8 cellular contexts compared by ENCODE assay signal in the genomic region with DNA sequence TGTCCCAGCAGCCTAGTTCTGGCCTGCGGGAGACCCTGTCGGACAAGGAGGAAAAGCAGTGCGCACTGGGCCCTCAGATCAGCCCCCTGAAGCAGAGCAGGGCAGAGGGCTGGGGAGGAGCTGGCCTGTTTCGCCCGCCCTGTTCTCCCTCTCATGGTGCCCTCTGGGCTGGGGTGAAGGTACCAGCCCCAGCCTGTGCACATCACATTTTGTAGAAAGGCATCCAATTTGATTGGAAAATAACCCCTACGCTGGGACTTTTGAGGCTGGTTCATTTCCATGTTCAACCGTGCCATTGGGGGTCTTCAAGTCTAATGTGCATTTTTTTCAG. TPM values are rescaled to one million over a fixed set of nuclear protein-coding genes. Genes with fewer than 3 reads are reported as not detected.
DNase-seq lines count a peak whose midpoint lies in the region; ATAC-seq and TF ChIP-seq lines count a peak whose summit lies in the region.

No MANE protein-coding gene starts in this region.

- TF ChIP-seq RAD21 in liver (IDR thresholded peaks at IDR 0.05): no peak

- no peak overlapping the region for H3K9ac ChIP-seq in liver (ENCODE audit: low read depth in 1 of 2, low read length in 2 of 2)

- H3K36me3 Mint-ChIP-seq in activated naive CD8-positive, alpha-beta T cell: peaks cover 6% of the 10 kb centered on the region

- H3K4me1 Mint-ChIP-seq in activated naive CD8-positive, alpha-beta T cell (ENCODE audit: low read depth): peaks cover 24% of the 10 kb centered on the region

- peak overlapping the region; percentile 44 to 96 (median 76) for H3K4me3 ChIP-seq in liver (ENCODE audit: low read depth in 1 of 3, low read length in 3 of 3)
- H3K4me3 ChIP-seq in upper lobe of left lung: peak overlapping the region in 3 of 4 donors; percentile 79 to 97 (median 95)

- no peaks in the 10 kb centered on the region for H3K9me3 Mint-ChIP-seq in activated naive CD8-positive, alpha-beta T cell (ENCODE audit: low read depth)

- H3K27ac ChIP-seq in liver (ENCODE audit: low read depth in 1 of 2, low read length in 2 of 2) (no peak overlapping the region), upper lobe of left lung (no peak overlapping the region)

- H3K27me3 ChIP-seq in liver (ENCODE audit: control insufficient read depth in 4 of 4, insufficient read depth in 4 of 4, low read length in 3 of 4) (no peaks in the 10 kb centered on the region), upper lobe of left lung (no peaks in the 10 kb centered on the region)

- intact Hi-C loops in Right ventricle myocardium inferior (cut with DNase I) (no loop called here), left ventricle myocardium superior (cut with micrococcal nuclease) (no loop called here)

- WGBS in liver: 45% methylated on average over 7 of the region's 7 CpGs
- WGBS in upper lobe of left lung, 2 donors: 34 to 82% methylated on average over 2 to 7 of the region's 7 CpGs

- H3K9me3 ChIP-seq in liver (ENCODE audit: control insufficient read depth in 4 of 4, low read length in 3 of 4) (no peaks in the 10 kb centered on the region), upper lobe of left lung (no peaks in the 10 kb centered on the region)

- H3K4me3 Mint-ChIP-seq in activated naive CD8-positive, alpha-beta T cell: peak overlapping the region; percentile 96

- H3K4me1 ChIP-seq in liver (ENCODE audit: control insufficient read depth in 4 of 4, insufficient read depth in 4 of 4, low read length in 3 of 4): peaks cover 7 to 38% (median 34%) of the 10 kb centered on the region in 4 donors
- H3K4me1 ChIP-seq in upper lobe of left lung: peaks cover 29 to 39% (median 32%) of the 10 kb centered on the region in 4 donors

- peak; percentile 23 for DNase-seq in Right ventricle myocardium inferior (ENCODE audit: missing footprints)
- no peak for DNase-seq in left ventricle myocardium superior
- DNase-seq in upper lobe of left lung: no peak
- no peak for DNase-seq in cerebellar nuclear complex (lab: John Stamatoyannopoulos, UW)
- DNase-seq in ACHN: no peak
- no peak for DNase-seq in GM13976 (ENCODE audit: low spot score)

- in situ Hi-C loops in ACHN (cut with HindIII; ENCODE audit: low pct_ligation_motif_present, low pct_unique_long_range_greater_than_20kb, low sequenced_read_pairs): no loop called here
- in situ Hi-C loops in GM13976 (cut with MboI; ENCODE audit: low sequenced_read_pairs, unreplicated experiment): no loop called here

- H3K36me3 ChIP-seq in liver (ENCODE audit: control insufficient read depth in 4 of 4, insufficient read depth in 3 of 4, low read depth in 1 of 4, low read length in 3 of 4) (no peaks in the 10 kb centered on the region), upper lobe of left lung (no peaks in the 10 kb centered on the region)

- no peak for TF ChIP-seq EP300 in upper lobe of left lung (IDR thresholded peaks at IDR 0.05)

- peak overlapping the region; percentile 98 for H3K27ac Mint-ChIP-seq in activated naive CD8-positive, alpha-beta T cell

- ATAC-seq in Right ventricle myocardium inferior (no peak), left ventricle myocardium superior (no peak), upper lobe of left lung (ENCODE audit: low FRiP score in 2 of 2) (no peak)

- TF ChIP-seq CTCF in liver (IDR thresholded peaks at IDR 0.05; ENCODE audit: low read depth, low read length, missing input control) (no peak), upper lobe of left lung (IDR thresholded peaks at IDR 0.05) (peak in 1 of 6 experiments; percentile 2), GM13976 (IDR thresholded peaks at IDR 0.05; ENCODE audit: borderline replicate concordance, control extremely low read depth, extremely low read depth, insufficient read depth, missing control alignments) (no peak)

- H3K27me3 Mint-ChIP-seq in activated naive CD8-positive, alpha-beta T cell: no peaks in the 10 kb centered on the region

- no peak for TF ChIP-seq POLR2A in upper lobe of left lung (IDR thresholded peaks at IDR 0.05)

TF ChIP-seq in liver, 16 proteins besides CTCF, POLR2A, EP300 and RAD21:
- TF ChIP-seq TAF1 (conservative IDR thresholded peaks at IDR 0.05): no peak
- TF ChIP-seq, protein P1, sequence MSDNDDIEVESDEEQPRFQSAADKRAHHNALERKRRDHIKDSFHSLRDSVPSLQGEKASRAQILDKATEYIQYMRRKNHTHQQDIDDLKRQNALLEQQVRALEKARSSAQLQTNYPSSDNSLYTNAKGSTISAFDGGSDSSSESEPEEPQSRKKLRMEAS (IDR thresholded peaks at IDR 0.05): no peak
- TF ChIP-seq FOXA1 (IDR thresholded peaks at IDR 0.05): no peak
- TF ChIP-seq, protein P2, sequence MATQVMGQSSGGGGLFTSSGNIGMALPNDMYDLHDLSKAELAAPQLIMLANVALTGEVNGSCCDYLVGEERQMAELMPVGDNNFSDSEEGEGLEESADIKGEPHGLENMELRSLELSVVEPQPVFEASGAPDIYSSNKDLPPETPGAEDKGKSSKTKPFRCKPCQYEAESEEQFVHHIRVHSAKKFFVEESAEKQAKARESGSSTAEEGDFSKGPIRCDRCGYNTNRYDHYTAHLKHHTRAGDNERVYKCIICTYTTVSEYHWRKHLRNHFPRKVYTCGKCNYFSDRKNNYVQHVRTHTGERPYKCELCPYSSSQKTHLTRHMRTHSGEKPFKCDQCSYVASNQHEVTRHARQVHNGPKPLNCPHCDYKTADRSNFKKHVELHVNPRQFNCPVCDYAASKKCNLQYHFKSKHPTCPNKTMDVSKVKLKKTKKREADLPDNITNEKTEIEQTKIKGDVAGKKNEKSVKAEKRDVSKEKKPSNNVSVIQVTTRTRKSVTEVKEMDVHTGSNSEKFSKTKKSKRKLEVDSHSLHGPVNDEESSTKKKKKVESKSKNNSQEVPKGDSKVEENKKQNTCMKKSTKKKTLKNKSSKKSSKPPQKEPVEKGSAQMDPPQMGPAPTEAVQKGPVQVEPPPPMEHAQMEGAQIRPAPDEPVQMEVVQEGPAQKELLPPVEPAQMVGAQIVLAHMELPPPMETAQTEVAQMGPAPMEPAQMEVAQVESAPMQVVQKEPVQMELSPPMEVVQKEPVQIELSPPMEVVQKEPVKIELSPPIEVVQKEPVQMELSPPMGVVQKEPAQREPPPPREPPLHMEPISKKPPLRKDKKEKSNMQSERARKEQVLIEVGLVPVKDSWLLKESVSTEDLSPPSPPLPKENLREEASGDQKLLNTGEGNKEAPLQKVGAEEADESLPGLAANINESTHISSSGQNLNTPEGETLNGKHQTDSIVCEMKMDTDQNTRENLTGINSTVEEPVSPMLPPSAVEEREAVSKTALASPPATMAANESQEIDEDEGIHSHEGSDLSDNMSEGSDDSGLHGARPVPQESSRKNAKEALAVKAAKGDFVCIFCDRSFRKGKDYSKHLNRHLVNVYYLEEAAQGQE (IDR thresholded peaks at IDR 0.05): no peak
- TF ChIP-seq HNF4G (IDR thresholded peaks at IDR 0.05): no peak
- no peak for TF ChIP-seq RXRA (IDR thresholded peaks at IDR 0.05)
- TF ChIP-seq NR2F2 (IDR thresholded peaks at IDR 0.05): no peak
- TF ChIP-seq, protein P3, sequence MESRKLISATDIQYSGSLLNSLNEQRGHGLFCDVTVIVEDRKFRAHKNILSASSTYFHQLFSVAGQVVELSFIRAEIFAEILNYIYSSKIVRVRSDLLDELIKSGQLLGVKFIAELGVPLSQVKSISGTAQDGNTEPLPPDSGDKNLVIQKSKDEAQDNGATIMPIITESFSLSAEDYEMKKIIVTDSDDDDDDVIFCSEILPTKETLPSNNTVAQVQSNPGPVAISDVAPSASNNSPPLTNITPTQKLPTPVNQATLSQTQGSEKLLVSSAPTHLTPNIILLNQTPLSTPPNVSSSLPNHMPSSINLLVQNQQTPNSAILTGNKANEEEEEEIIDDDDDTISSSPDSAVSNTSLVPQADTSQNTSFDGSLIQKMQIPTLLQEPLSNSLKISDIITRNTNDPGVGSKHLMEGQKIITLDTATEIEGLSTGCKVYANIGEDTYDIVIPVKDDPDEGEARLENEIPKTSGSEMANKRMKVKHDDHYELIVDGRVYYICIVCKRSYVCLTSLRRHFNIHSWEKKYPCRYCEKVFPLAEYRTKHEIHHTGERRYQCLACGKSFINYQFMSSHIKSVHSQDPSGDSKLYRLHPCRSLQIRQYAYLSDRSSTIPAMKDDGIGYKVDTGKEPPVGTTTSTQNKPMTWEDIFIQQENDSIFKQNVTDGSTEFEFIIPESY (IDR thresholded peaks at IDR 0.05): no peak
- TF ChIP-seq YY1 (IDR thresholded peaks at IDR 0.05): no peak
- no peak for TF ChIP-seq EGR1 (IDR thresholded peaks at IDR 0.05; ENCODE audit: low read depth in 2 of 2)
- no peak for TF ChIP-seq GABPA (IDR thresholded peaks at IDR 0.05 in 1 of 2, conservative IDR thresholded peaks at IDR 0.05 in 1 of 2)
- TF ChIP-seq, protein P4, sequence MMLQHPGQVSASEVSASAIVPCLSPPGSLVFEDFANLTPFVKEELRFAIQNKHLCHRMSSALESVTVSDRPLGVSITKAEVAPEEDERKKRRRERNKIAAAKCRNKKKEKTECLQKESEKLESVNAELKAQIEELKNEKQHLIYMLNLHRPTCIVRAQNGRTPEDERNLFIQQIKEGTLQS (IDR thresholded peaks at IDR 0.05): no peak
- TF ChIP-seq SP1 (IDR thresholded peaks at IDR 0.05): no peak
- TF ChIP-seq FOXA2 (IDR thresholded peaks at IDR 0.05): no peak

RNA-seq across cellular contexts. Expression of a gene that starts 0.8 kb away (rescaled TPM):
- total RNA-seq in Right ventricle myocardium inferior: 168 TPM
- total RNA-seq in left ventricle myocardium superior: 173 TPM
- 100 to 1,000 TPM in 1 of 2 donors, 10 to 100 TPM in 1; 58.8 to 110 TPM for total RNA-seq in liver
- polyA plus RNA-seq in liver: 10 to 100 TPM; 33.2 to 34.5 TPM
- 100 to 1,000 TPM in 3 of 6 donors, 10 to 100 TPM in 3; 81.1 to 194 (median 103) TPM for total RNA-seq in upper lobe of left lung
